Comparison of ENCODE assay signal across 11 cellular contexts in genomic region chr5:73233461-73234151, GRCh38.
DNase-seq lines count a peak whose midpoint lies in the region; ATAC-seq and TF ChIP-seq lines count a peak whose summit lies in the region.
"Had no signal": no experiment of that assay in that cellular context is flagged by ENCODE, and none has a peak within 500 bp of the region (broad histone marks: within the 10 kb centered on the region; RNA-seq: fewer than 3 reads in every experiment).

No MANE protein-coding gene starts in this region.

- no peak for TF ChIP-seq EP300 in neural cell (conservative IDR thresholded peaks at IDR 0.05; ENCODE audit: poor library complexity, severe bottlenecking)

- H3K4me2 ChIP-seq in neural cell (ENCODE audit: low read length): no peak overlapping the region

- H3K9ac ChIP-seq in neural cell (ENCODE audit: low read length): no peak overlapping the region

- peak overlapping the region; percentile 15 for H3K4me3 ChIP-seq in A673 (ENCODE audit: low read depth, low read length, poor library complexity, severe bottlenecking)
- peak overlapping the region; percentile 21 to 57 (median 46) for H3K4me3 ChIP-seq in heart left ventricle
- H3K4me3 ChIP-seq in neural cell (ENCODE audit: low read length): peak overlapping the region; percentile 50

- DNase-seq in A673 (ENCODE audit: low spot score): no peak
- DNase-seq in activated T-cell treated with anti-CD3 and anti-CD28 coated beads, Interleukin-2, amount 50 U/mL, for 24 hours: no peak
- peak in 2 of 5 donors; percentile 25 to 30 for DNase-seq in heart left ventricle
- DNase-seq in NCI-H2081 (lab: John Stamatoyannopoulos, UW): no peak
- DNase-seq: activated effector memory CD4-positive, alpha-beta T cell treated with Interleukin-2 at 50 U/mL for 16 hours; small intestine had no signal

- no peaks in the 10 kb centered on the region for H4K20me1 ChIP-seq in neural cell (ENCODE audit: insufficient read depth)

- WGBS in heart left ventricle, 4 donors: 1 to 3% (median 2%) methylated on average over 44 to 63 of the region's 63 CpGs

- CTCF ChIA-PET in A673 (lab: Charles Lee): interaction anchor here (0.7 kb wide), 1 partner anchor 32 kb away, joined by 4 read pairs; no protein-coding TSS in a partner anchor

- no peaks in the 10 kb centered on the region for H3K36me3 Mint-ChIP-seq in activated T-cell treated with anti-CD3 and anti-CD28 coated beads, Interleukin-2, amount 50 U/mL, for 24 hours (ENCODE audit: low read depth)

- H3K27ac ChIP-seq in A673 (ENCODE audit: low read depth, low read length, poor library complexity, severe bottlenecking) (no peak overlapping the region), heart left ventricle (no peak overlapping the region), neural cell (ENCODE audit: low read length) (no peak overlapping the region)

- H3K27me3 ChIP-seq in A673 (replicated peaks; ENCODE audit: insufficient read depth, low read depth, low read length, poor library complexity) (peaks cover 4% of the 10 kb centered on the region), heart left ventricle (peaks cover 30 to 99% (median 63%) of the 10 kb centered on the region in 9 donors), neural cell (ENCODE audit: insufficient read depth, low read depth, low read length) (peaks cover 98% of the 10 kb centered on the region)

- no peaks in the 10 kb centered on the region for H3K9me3 Mint-ChIP-seq in activated T-cell treated with anti-CD3 and anti-CD28 coated beads, Interleukin-2, amount 50 U/mL, for 24 hours

- TF ChIP-seq CTCF in A673 (conservative IDR thresholded peaks at IDR 0.05; ENCODE audit: low read depth, low read length) (no peak), heart left ventricle (IDR thresholded peaks at IDR 0.05) (peak in 2 of 12 donors; percentile 5 to 10), neural cell (IDR thresholded peaks at IDR 0.05; ENCODE audit: poor library complexity, severe bottlenecking) (no peak)

- no peak overlapping the region for H3K27ac Mint-ChIP-seq in activated T-cell treated with anti-CD3 and anti-CD28 coated beads, Interleukin-2, amount 50 U/mL, for 24 hours

- H3K79me2 ChIP-seq in neural cell (replicated peaks; ENCODE audit: insufficient read depth, low read length): no peaks in the 10 kb centered on the region

- H3K9me3 ChIP-seq in A673 (ENCODE audit: low read depth, low read length, poor library complexity, severe bottlenecking): no peaks in the 10 kb centered on the region
- no peaks in the 10 kb centered on the region for H3K9me3 ChIP-seq in heart left ventricle
- H3K9me3 ChIP-seq in neural cell (ENCODE audit: low read length): peaks cover under 1% of the 10 kb centered on the region

- no peak overlapping the region for H2AFZ ChIP-seq in neural cell (ENCODE audit: low read depth, low read length)

- H3K27me3 Mint-ChIP-seq in activated T-cell treated with anti-CD3 and anti-CD28 coated beads, Interleukin-2, amount 50 U/mL, for 24 hours: peaks cover 85% of the 10 kb centered on the region

- BruUV-seq in A673 (replicated peaks; lab: Mats Ljungman, UMichigan): no TSS peak

- ATAC-seq in heart left ventricle: peak in 3 of 4 donors; percentile 52 to 65 (median 60)
- no peak for ATAC-seq in GM18861 (IDR thresholded peaks at IDR 0.05; ENCODE audit: unreplicated experiment)
- no peak for ATAC-seq in GM19351 (IDR thresholded peaks at IDR 0.05; ENCODE audit: unreplicated experiment)
- no peak for ATAC-seq in HG02610 (IDR thresholded peaks at IDR 0.05; ENCODE audit: unreplicated experiment)
- ATAC-seq: HCT116 had no signal

- intact Hi-C loops in A673 (cut with micrococcal nuclease; ENCODE audit: unreplicated experiment) (no loop called here), heart left ventricle (cut with DNase I) (loop anchor here in 1 of 10 donors (5.0 kb wide), 1 partner anchor 219 kb away; no protein-coding TSS in a partner anchor)

- no peaks in the 10 kb centered on the region for H3K9me2 ChIP-seq in neural cell (ENCODE audit: insufficient read depth, low read length)

- peaks cover 32% of the 10 kb centered on the region for H3K4me1 Mint-ChIP-seq in activated T-cell treated with anti-CD3 and anti-CD28 coated beads, Interleukin-2, amount 50 U/mL, for 24 hours (ENCODE audit: low read depth)

- no peak for TF ChIP-seq POLR2A in heart left ventricle (IDR thresholded peaks at IDR 0.05)

- no peaks in the 10 kb centered on the region for H3F3A ChIP-seq in neural cell (ENCODE audit: insufficient read depth, low read length, poor library complexity, severe bottlenecking)

- H3K36me3 ChIP-seq in A673 (ENCODE audit: insufficient read depth, low read length, poor library complexity, severe bottlenecking) (no peaks in the 10 kb centered on the region), heart left ventricle (no peaks in the 10 kb centered on the region), neural cell (ENCODE audit: insufficient read depth, low read length) (no peaks in the 10 kb centered on the region)

- H3K4me3 Mint-ChIP-seq in activated T-cell treated with anti-CD3 and anti-CD28 coated beads, Interleukin-2, amount 50 U/mL, for 24 hours: peak overlapping the region; percentile 46

- H3K4me1 ChIP-seq in A673 (ENCODE audit: insufficient read depth, low read length, poor library complexity, severe bottlenecking) (no peaks in the 10 kb centered on the region), heart left ventricle (peaks cover 0 to 25% (median 20%) of the 10 kb centered on the region in 12 donors)

- TF ChIP-seq RAD21 in neural cell (conservative IDR thresholded peaks at IDR 0.05): no peak

- POLR2A ChIA-PET in A673 (lab: Charles Lee; ENCODE audit: low non-redundant PET): no interaction called here

TF ChIP-seq in neural cell, 6 proteins besides CTCF, POLR2A, EP300 and RAD21:
- peak; percentile 90 for TF ChIP-seq EZH2 (IDR thresholded peaks at IDR 0.05; ENCODE audit: borderline replicate concordance, insufficient read depth, low read length, poor library complexity, severe bottlenecking)
- TF ChIP-seq TAF1 (IDR thresholded peaks at IDR 0.05; ENCODE audit: low read depth): no peak
- TF ChIP-seq MXI1 (conservative IDR thresholded peaks at IDR 0.05; ENCODE audit: poor library complexity, severe bottlenecking): no peak
- no peak for TF ChIP-seq SMC3 (conservative IDR thresholded peaks at IDR 0.05; ENCODE audit: poor library complexity)

Comparison
In these comparisons a context has a peak if more than half of its experiments do, and no peak if none do; other contexts are left out.
1. ATAC-seq: peak in heart left ventricle (3 of 4); none in GM18861 (single experiment), GM19351 (single experiment) and HG02610 (single experiment).
2. Peak in every context shown above with its lines, with median percentiles within 50 percentile points of each other: H3K4me3 ChIP-seq.